8 cellular contexts compared by ENCODE assay signal in genomic region chr2:54503192-54503591, GRCh38. TPM values are rescaled to one million over a fixed set of nuclear protein-coding genes. Genes with fewer than 3 reads are reported as not detected.
DNase-seq lines count a peak whose midpoint lies in the region; ATAC-seq, FAIRE-seq and TF ChIP-seq lines count a peak whose summit lies in the region.

No MANE protein-coding gene starts in this region.

- H2AFZ ChIP-seq in astrocyte (ENCODE audit: low read depth, low read length), result no peak overlapping the region

- FAIRE-seq in GM18507 (lab: Jason Lieb, UNC) (peak; percentile 74), astrocyte (lab: Jason Lieb, UNC) (no peak)

- POLR2A ChIA-PET in BJ (lab: Charles Lee), result no interaction called here

- H3K9ac ChIP-seq in astrocyte (ENCODE audit: low read length), result no peak overlapping the region

- H3K36me3 ChIP-seq in BJ (ENCODE audit: control insufficient read depth, insufficient read depth, low read length) (no peaks in the 10 kb centered on the region), astrocyte (ENCODE audit: insufficient read depth, low read length) (no peaks in the 10 kb centered on the region), lower lobe of right lung (no peaks in the 10 kb centered on the region), sigmoid colon (no peaks in the 10 kb centered on the region)

- peak overlapping the region; percentile 34 for H3K27ac Mint-ChIP-seq in astrocyte (ENCODE audit: unreplicated experiment)

- peaks cover 90% of the 10 kb centered on the region for H3K79me2 ChIP-seq in astrocyte (ENCODE audit: insufficient read depth, low read length)

- TF ChIP-seq CTCF in BJ (IDR thresholded peaks at IDR 0.05; ENCODE audit: insufficient read depth, low read depth, low read length), result peak; percentile 39; the same call in 1 of the 2 replicates
- peak; percentile 48 for TF ChIP-seq CTCF in astrocyte (IDR thresholded peaks at IDR 0.05; ENCODE audit: insufficient read depth, low read depth, low read length)
- peak; percentile 39 for TF ChIP-seq CTCF in lower lobe of right lung (IDR thresholded peaks at IDR 0.05)
- peak in 1 of 4 experiments; percentile 36 for TF ChIP-seq CTCF in sigmoid colon (IDR thresholded peaks at IDR 0.05)

- H3K27me3 Mint-ChIP-seq in astrocyte (ENCODE audit: low read depth, unreplicated experiment), result no peaks in the 10 kb centered on the region

- H3K4me3 ChIP-seq in BJ (ENCODE audit: low read depth, low read length) (no peak overlapping the region), astrocyte (ENCODE audit: insufficient read depth, low read depth, low read length) (no peak overlapping the region), lower lobe of right lung (no peak overlapping the region), sigmoid colon (no peak overlapping the region)

- CTCF ChIA-PET in BJ (lab: Yijun Ruan, JAX), result interaction anchor here (1.0 to 4.0 kb wide), 7 partner anchors 10 to 396 kb away, joined by 3 to 18 read pairs (median 5); no protein-coding TSS in a partner anchor

- TF ChIP-seq EP300 in sigmoid colon (IDR thresholded peaks at IDR 0.05), result no peak

- TF ChIP-seq POLR2A in sigmoid colon (IDR thresholded peaks at IDR 0.05), result no peak

- no peak overlapping the region for H3K4me3 Mint-ChIP-seq in astrocyte (ENCODE audit: unreplicated experiment)

- ATAC-seq in lower lobe of right lung, result peak; percentile 49
- ATAC-seq in GM18907 (IDR thresholded peaks at IDR 0.05; ENCODE audit: unreplicated experiment), result no peak
- ATAC-seq in GM21447 (IDR thresholded peaks at IDR 0.05; ENCODE audit: unreplicated experiment), result no peak

- H3K27ac ChIP-seq in astrocyte (ENCODE audit: low read depth, low read length) (no peak overlapping the region), lower lobe of right lung (peak overlapping the region; percentile 0), sigmoid colon (peak overlapping the region in 2 of 4 donors; percentile 20 to 23)

- peaks cover 2% of the 10 kb centered on the region for H3K9me3 Mint-ChIP-seq in astrocyte (ENCODE audit: unreplicated experiment)

- H3K27me3 ChIP-seq in BJ (ENCODE audit: control insufficient read depth, insufficient read depth, low read length) (no peaks in the 10 kb centered on the region), astrocyte (ENCODE audit: insufficient read depth, low read length) (no peaks in the 10 kb centered on the region), lower lobe of right lung (ENCODE audit: low read depth) (no peaks in the 10 kb centered on the region), sigmoid colon (no peaks in the 10 kb centered on the region)

- peaks cover 16% of the 10 kb centered on the region for H3K4me1 Mint-ChIP-seq in astrocyte (ENCODE audit: low read depth, unreplicated experiment)

- no peak overlapping the region for H3K4me2 ChIP-seq in astrocyte (ENCODE audit: low read length)

- H3K4me1 ChIP-seq in astrocyte (ENCODE audit: insufficient read depth, low read length), result no peaks in the 10 kb centered on the region
- H3K4me1 ChIP-seq in lower lobe of right lung, result peaks cover 76% of the 10 kb centered on the region
- H3K4me1 ChIP-seq in sigmoid colon, result peaks cover 0 to 71% (median 63%) of the 10 kb centered on the region in 4 donors

- DNase-seq in BJ (ENCODE audit: low read depth) (no peak), GM18507 (ENCODE audit: extremely low spot score, insufficient read length, low read depth) (no peak), NCI-H524 treated with DMSO at 0.1 percent for 48 hours (lab: John Stamatoyannopoulos, UW) (peak; percentile 39), astrocyte (ENCODE audit: low read depth) (no peak), lower lobe of right lung (no peak), sigmoid colon (no peak)

- H4K20me1 ChIP-seq in astrocyte (ENCODE audit: insufficient read depth, low read length), result peaks cover 69% of the 10 kb centered on the region

- H3K36me3 Mint-ChIP-seq in astrocyte (ENCODE audit: low read depth, unreplicated experiment), result peaks cover 10% of the 10 kb centered on the region

- intact Hi-C loops in lower lobe of right lung (cut with DNase I), result no loop called here
- intact Hi-C loops in sigmoid colon (cut with DNase I), result no loop called here

- 83 to 85% methylated on average over 3 of the region's 3 CpGs for WGBS in sigmoid colon, 2 donors

- no peaks in the 10 kb centered on the region for H3K9me3 ChIP-seq in astrocyte (ENCODE audit: insufficient read depth, low read depth, low read length)
- H3K9me3 ChIP-seq in lower lobe of right lung, result no peaks in the 10 kb centered on the region
- H3K9me3 ChIP-seq in sigmoid colon, result no peaks in the 10 kb centered on the region

RNA-seq across cellular contexts. Expression of gene SPTBN1, which starts 47.1 kb away (rescaled TPM):
- polyA plus RNA-seq in BJ (2011; rRNA removed) (33.8 and 39.1 TPM in 2 replicates), sigmoid colon (100 to 1,000 TPM in 1 of 3 donors, 10 to 100 TPM in 2; 23.1 to 101 (median 36.6) TPM)
- 56.8 and 83.4 TPM in 2 replicates for polyA minus RNA-seq in BJ (2011; rRNA and poly(A)+ RNA removed)
- total RNA-seq in astrocyte (277 and 311 TPM in 2 replicates), lower lobe of right lung (601 TPM), sigmoid colon (100 to 1,000 TPM; 169 to 273 (median 259) TPM)

Comparison
In these comparisons a context has a peak if more than half of its experiments do, and no peak if none do; other contexts are left out.
1. ATAC-seq: peak in lower lobe of right lung (2 of 2); none in GM18907 (single experiment) and GM21447 (single experiment).